ENCODE assay signal across 12 cellular contexts in the genomic region with DNA sequence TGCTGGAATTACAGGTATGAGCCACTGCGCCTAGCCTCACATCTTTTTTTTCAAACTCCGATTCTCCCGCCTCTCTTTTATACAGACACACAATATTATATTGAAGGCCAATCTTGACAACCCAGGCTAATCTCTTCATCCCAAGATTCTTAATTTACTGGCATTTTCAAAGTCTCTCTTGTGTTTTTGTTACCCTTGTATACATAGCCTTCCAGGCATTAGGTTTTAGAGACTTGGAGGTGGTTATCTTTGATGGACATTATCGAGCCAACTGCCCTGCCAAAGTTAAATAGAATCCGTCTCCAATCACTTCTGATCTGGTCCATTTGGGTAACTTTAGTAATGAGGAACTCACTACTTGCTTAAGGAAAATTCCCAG. TPM values are rescaled to one million over a fixed set of nuclear protein-coding genes. Genes with fewer than 3 reads are reported as not detected.
"Had no signal": no experiment of that assay in that cellular context is flagged by ENCODE, and none has a peak within 500 bp of the region (broad histone marks: within the 10 kb centered on the region; RNA-seq: fewer than 3 reads in every experiment).

No MANE protein-coding gene starts in this region.

- H3K36me3 Mint-ChIP-seq: IgD-negative memory B cell had no signal

- H3K36me3 ChIP-seq: HAP-1 had no signal

- ATAC-seq: HCT116 had no signal

- H3K27ac ChIP-seq: GM23248, HL-60 had no signal

- DNase-seq: GOT3, H7, KG1 had no signal

- FAIRE-seq: HepG2 had no signal

- H3K9ac ChIP-seq: GM23248 had no signal

- H3K4me1 ChIP-seq: HAP-1 had no signal

- H3K4me3 ChIP-seq: GM23248, HAP-1 had no signal

- H3K27ac Mint-ChIP-seq: HFFc6, IgD-negative memory B cell had no signal

- H3K4me3 Mint-ChIP-seq: HFFc6, IgD-negative memory B cell had no signal

- H3K9me3 ChIP-seq: HAP-1 had no signal

- H2AFZ ChIP-seq: GM23248 had no signal

RNA-seq across cellular contexts. Expression of a gene that starts 14.4 kb away (rescaled TPM):
- total RNA-seq: GM23248, H4, H7, HepG2, HFFc6, HT1080 had no signal
- polyA plus RNA-seq: GM23248, HepG2, IgD-negative memory B cell had no signal

RNA-seq across cellular contexts. Expression of a gene that starts 46.2 kb away (rescaled TPM):
- total RNA-seq: GM23248, H4, H7, HepG2, HFFc6, HT1080 had no signal
- polyA plus RNA-seq: GM23248, HepG2, IgD-negative memory B cell had no signal
